In genomic region chr3:152650177-152650576, GRCh38 we compare ENCODE assay signal across 16 cellular contexts.
DNase-seq lines count a peak whose midpoint lies in the region; ATAC-seq and TF ChIP-seq lines count a peak whose summit lies in the region.
"Had no signal": no experiment of that assay in that cellular context is flagged by ENCODE, and none has a peak within 500 bp of the region (broad histone marks: within the 10 kb centered on the region; RNA-seq: fewer than 3 reads in every experiment).

No MANE protein-coding gene starts in this region.

- H3K4me2 ChIP-seq in GM23248 (ENCODE audit: unreplicated experiment) (no peak overlapping the region), SK-N-SH (no peak overlapping the region)

- H3K9me3 Mint-ChIP-seq in T-helper 2 cell treated with Interferon-gamma antibody and Interleukin-4, amounts not matched to agents 5 μg/mL and 100 μg/mL, for 36 hours: no peaks in the 10 kb centered on the region
- H3K9me3 Mint-ChIP-seq: activated naive CD4-positive, alpha-beta T cell treated with anti-CD3 and anti-CD28 coated beads, Interleukin-2, amount 50 U/mL, for 24 hours had no signal

- H3F3A ChIP-seq in GM23248 (ENCODE audit: insufficient read depth): no peaks in the 10 kb centered on the region
- no peaks in the 10 kb centered on the region for H3F3A ChIP-seq in SK-N-SH (replicated peaks; ENCODE audit: insufficient read depth)

- H3K4me3 ChIP-seq in GM23248 (no peak overlapping the region), right cardiac atrium (ENCODE audit: low read length) (no peak overlapping the region), SK-N-SH (ENCODE audit: low read depth in 2 of 2, low read length in 1 of 2) (no peak overlapping the region)
- H3K4me3 ChIP-seq: colonic mucosa had no signal

- H3K4me1 ChIP-seq in GM23248 (ENCODE audit: insufficient read depth) (no peaks in the 10 kb centered on the region), right cardiac atrium (ENCODE audit: control insufficient read depth, insufficient read depth, low read length) (peaks cover 5% of the 10 kb centered on the region), SK-N-SH (ENCODE audit: control insufficient read depth in 1 of 2, insufficient read depth in 2 of 2, low read depth in 1 of 2, low read length in 1 of 2) (peaks cover 0 to 3% of the 10 kb centered on the region in 2 experiments; a peak in 1 of 4 replicates)
- H3K4me1 ChIP-seq: colonic mucosa, parathyroid adenoma had no signal

- in situ Hi-C loops in GM23248 (cut with MboI): no loop called here

- no peaks in the 10 kb centered on the region for H3K4me1 Mint-ChIP-seq in T-helper 2 cell treated with Interferon-gamma antibody and Interleukin-4, amounts not matched to agents 5 μg/mL and 100 μg/mL, for 36 hours (ENCODE audit: low read depth)
- H3K4me1 Mint-ChIP-seq: activated CD8-positive, alpha-beta memory T cell treated with anti-CD3 and anti-CD28 coated beads, Interleukin-2, amount 10 ng/mL, durations not matched to agents 7 days and 5 days; activated naive CD4-positive, alpha-beta T cell treated with anti-CD3 and anti-CD28 coated beads, Interleukin-2, amount 50 U/mL, for 24 hours; B cell had no signal

- H3K9ac ChIP-seq in GM23248 (no peak overlapping the region), SK-N-SH (no peak overlapping the region)
- H3K9ac ChIP-seq: parathyroid adenoma had no signal

- CTCF ChIA-PET in SK-N-SH (lab: Yijun Ruan, JAX): no interaction called here

- H3K27ac Mint-ChIP-seq in T-helper 2 cell treated with Interferon-gamma antibody and Interleukin-4, amounts not matched to agents 5 μg/mL and 100 μg/mL, for 36 hours: no peak overlapping the region
- H3K27ac Mint-ChIP-seq: activated CD8-positive, alpha-beta memory T cell treated with anti-CD3 and anti-CD28 coated beads, Interleukin-2, amount 10 ng/mL, durations not matched to agents 7 days and 5 days; activated naive CD4-positive, alpha-beta T cell treated with anti-CD3 and anti-CD28 coated beads, Interleukin-2, amount 50 U/mL, for 24 hours; B cell had no signal

- no peak for TF ChIP-seq EP300 in SK-N-SH (IDR thresholded peaks at IDR 0.05; ENCODE audit: borderline replicate concordance in 1 of 2, low read depth in 1 of 2, low read length in 1 of 2)

- H3K9me2 ChIP-seq in GM23248 (ENCODE audit: insufficient read depth) (no peaks in the 10 kb centered on the region), SK-N-SH (no peaks in the 10 kb centered on the region)

- H3K27me3 Mint-ChIP-seq in T-helper 2 cell treated with Interferon-gamma antibody and Interleukin-4, amounts not matched to agents 5 μg/mL and 100 μg/mL, for 36 hours (ENCODE audit: low read depth): peaks cover 16% of the 10 kb centered on the region

- DNase-seq in GM23248: peak; percentile 16
- DNase-seq in anterior cingulate cortex (lab: John Stamatoyannopoulos, UW): peak in 49 of 58 donors; percentile 20 to 93 (median 58)
- peak in 1 of 3 donors; percentile 44 for DNase-seq in right cardiac atrium
- DNase-seq in pons (ENCODE audit: low spot score): peak; percentile 98
- DNase-seq in T-helper 2 cell treated with Interferon-gamma antibody and Interleukin-4, amounts not matched to agents 5 μg/mL and 100 μg/mL, for 36 hours (ENCODE audit: low spot score): no peak
- no peak for DNase-seq in stimulated activated CD4-positive, alpha-beta T cell treated with anti-CD3 and anti-CD28 coated beads, Interleukin-1b, Interleukin-23, amount 100 ng/mL, for 48 hours
- DNase-seq in SK-N-SH: no peak
- DNase-seq: activated CD8-positive, alpha-beta memory T cell treated with anti-CD3 and anti-CD28 coated beads, Interleukin-2, amount 10 ng/mL, durations not matched to agents 7 days and 5 days; colonic mucosa; DMS153; NCI-H2081 treated with DMSO at 0.1 percent for 48 hours had no signal

- no peak overlapping the region for H3K27ac ChIP-seq in GM23248
- no peak overlapping the region for H3K27ac ChIP-seq in right cardiac atrium (ENCODE audit: low read length)
- no peak overlapping the region for H3K27ac ChIP-seq in SK-N-SH (ENCODE audit: low read depth in 2 of 2, low read length in 1 of 2)
- H3K27ac ChIP-seq: colonic mucosa, parathyroid adenoma had no signal

- H3K27me3 ChIP-seq in GM23248 (replicated peaks; ENCODE audit: insufficient read depth) (no peaks in the 10 kb centered on the region), right cardiac atrium (ENCODE audit: control insufficient read depth, insufficient read depth) (no peaks in the 10 kb centered on the region), SK-N-SH (ENCODE audit: insufficient read depth) (no peaks in the 10 kb centered on the region)
- H3K27me3 ChIP-seq: colonic mucosa had no signal

- no peak overlapping the region for H3K4me3 Mint-ChIP-seq in T-helper 2 cell treated with Interferon-gamma antibody and Interleukin-4, amounts not matched to agents 5 μg/mL and 100 μg/mL, for 36 hours
- H3K4me3 Mint-ChIP-seq: activated CD8-positive, alpha-beta memory T cell treated with anti-CD3 and anti-CD28 coated beads, Interleukin-2, amount 10 ng/mL, durations not matched to agents 7 days and 5 days; activated naive CD4-positive, alpha-beta T cell treated with anti-CD3 and anti-CD28 coated beads, Interleukin-2, amount 50 U/mL, for 24 hours; B cell had no signal

- POLR2A ChIA-PET in SK-N-SH (lab: Yijun Ruan, JAX): no interaction called here

- H3K9me3 ChIP-seq in GM23248 (ENCODE audit: low read depth) (no peaks in the 10 kb centered on the region), right cardiac atrium (ENCODE audit: control insufficient read depth, low read length) (no peaks in the 10 kb centered on the region), SK-N-SH (no peaks in the 10 kb centered on the region)
- H3K9me3 ChIP-seq: colonic mucosa had no signal

- TF ChIP-seq RAD21 in SK-N-SH (IDR thresholded peaks at IDR 0.05; ENCODE audit: low read length): no peak

- no peak for TF ChIP-seq CTCF in SK-N-SH (IDR thresholded peaks at IDR 0.05)

- 49% methylated on average over 4 of the region's 4 CpGs for WGBS in GM23248 (ENCODE audit: low coverage in 1 of 2, low lambda C conversion rate in 2 of 2, missing lambda C conversion rate in 2 of 2), 2 experiments
- 58% methylated on average over 4 of the region's 4 CpGs for WGBS in right cardiac atrium
- 39% methylated on average over 4 of the region's 4 CpGs for WGBS in SK-N-SH (ENCODE audit: low lambda C conversion rate)

- no peaks in the 10 kb centered on the region for H3K36me3 ChIP-seq in GM23248 (ENCODE audit: low read depth)
- no peaks in the 10 kb centered on the region for H3K36me3 ChIP-seq in SK-N-SH (replicated peaks in 1 of 2; ENCODE audit: control insufficient read depth in 1 of 2, insufficient read depth in 2 of 2, low read length in 1 of 2)
- H3K36me3 ChIP-seq: colonic mucosa had no signal

- intact Hi-C loops in right cardiac atrium (cut with DNase I): no loop called here

- H3K79me2 ChIP-seq in GM23248 (ENCODE audit: insufficient read depth) (no peaks in the 10 kb centered on the region), SK-N-SH (ENCODE audit: insufficient read depth) (no peaks in the 10 kb centered on the region)
- H3K79me2 ChIP-seq: parathyroid adenoma had no signal

- H2AFZ ChIP-seq in GM23248: 0 out of 2 replicates have a peak overlapping the region, but pooled peaks have one; percentile 14
- H2AFZ ChIP-seq in SK-N-SH (ENCODE audit: low read depth): no peak overlapping the region
- H2AFZ ChIP-seq: parathyroid adenoma had no signal

- H3K36me3 Mint-ChIP-seq in T-helper 2 cell treated with Interferon-gamma antibody and Interleukin-4, amounts not matched to agents 5 μg/mL and 100 μg/mL, for 36 hours (ENCODE audit: low read depth): no peaks in the 10 kb centered on the region
- H3K36me3 Mint-ChIP-seq: activated CD8-positive, alpha-beta memory T cell treated with anti-CD3 and anti-CD28 coated beads, Interleukin-2, amount 10 ng/mL, durations not matched to agents 7 days and 5 days; activated naive CD4-positive, alpha-beta T cell treated with anti-CD3 and anti-CD28 coated beads, Interleukin-2, amount 50 U/mL, for 24 hours had no signal

- H4K20me1 ChIP-seq in GM23248 (ENCODE audit: insufficient read depth) (no peaks in the 10 kb centered on the region), SK-N-SH (ENCODE audit: insufficient read depth) (no peaks in the 10 kb centered on the region)

- ATAC-seq in right cardiac atrium (peak; percentile 26 to 62), SK-N-SH treated with all-trans-retinoic acid at 6 μM for 48 hours (no peak)
- ATAC-seq: activated CD8-positive, alpha-beta memory T cell treated with anti-CD3 and anti-CD28 coated beads, Interleukin-2, amount 10 ng/mL, durations not matched to agents 7 days and 5 days; esophagus mucosa had no signal

TF ChIP-seq in SK-N-SH, 30 proteins besides CTCF, POLR2A, EP300 and RAD21 (continues in another document):
- TF ChIP-seq TAF1 (IDR thresholded peaks at IDR 0.05; ENCODE audit: borderline replicate concordance, low read depth, low read length): no peak
- TF ChIP-seq, protein P1, sequence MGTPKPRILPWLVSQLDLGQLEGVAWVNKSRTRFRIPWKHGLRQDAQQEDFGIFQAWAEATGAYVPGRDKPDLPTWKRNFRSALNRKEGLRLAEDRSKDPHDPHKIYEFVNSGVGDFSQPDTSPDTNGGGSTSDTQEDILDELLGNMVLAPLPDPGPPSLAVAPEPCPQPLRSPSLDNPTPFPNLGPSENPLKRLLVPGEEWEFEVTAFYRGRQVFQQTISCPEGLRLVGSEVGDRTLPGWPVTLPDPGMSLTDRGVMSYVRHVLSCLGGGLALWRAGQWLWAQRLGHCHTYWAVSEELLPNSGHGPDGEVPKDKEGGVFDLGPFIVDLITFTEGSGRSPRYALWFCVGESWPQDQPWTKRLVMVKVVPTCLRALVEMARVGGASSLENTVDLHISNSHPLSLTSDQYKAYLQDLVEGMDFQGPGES (IDR thresholded peaks at IDR 0.05; ENCODE audit: low read depth, low read length): no peak

TF ChIP-seq in SK-N-SH treated with all-trans-retinoic acid at 6 μM for 48 hours, 23 proteins besides CTCF, POLR2A, EP300 and RAD21 (continues in another document):
- TF ChIP-seq ISL1 (CRISPR knock-in tag; IDR thresholded peaks at IDR 0.05) (no peak), ZNF8 (CRISPR knock-in tag; IDR thresholded peaks at IDR 0.05) (no peak), TOX (CRISPR knock-in tag; IDR thresholded peaks at IDR 0.05; ENCODE audit: borderline replicate concordance) (no peak), SNAI2 (CRISPR knock-in tag; IDR thresholded peaks at IDR 0.05) (no peak), OSR1 (CRISPR knock-in tag; IDR thresholded peaks at IDR 0.05) (no peak), ARNTL (CRISPR knock-in tag; IDR thresholded peaks at IDR 0.05; ENCODE audit: borderline replicate concordance, low read depth) (no peak)

Comparison
In these comparisons a context has a peak if more than half of its experiments do, and no peak if none do; other contexts are left out.
1. DNase-seq: peak in GM23248 (single experiment), anterior cingulate cortex (49 of 58) and pons (single experiment); none in T-helper 2 cell treated with Interferon-gamma antibody and Interleukin-4, amounts not matched to agents 5 μg/mL and 100 μg/mL, for 36 hours (single experiment), stimulated activated CD4-positive, alpha-beta T cell treated with anti-CD3 and anti-CD28 coated beads, Interleukin-1b, Interleukin-23, amount 100 ng/mL, for 48 hours (single experiment) and SK-N-SH (single experiment).